In genomic region chr4:95050980-95051688, GRCh38 we compare ENCODE assay signal across 1 cellular context.
TF ChIP-seq lines count a peak whose summit lies in the region.

No MANE protein-coding gene starts in this region.

TF ChIP-seq in IMR-90, 13 proteins besides CTCF, POLR2A, EP300 and RAD21 (continued from another document):
- TF ChIP-seq MXI1 (IDR thresholded peaks at IDR 0.05; ENCODE audit: borderline replicate concordance, low read depth, low read length) (no peak), RCOR1 (IDR thresholded peaks at IDR 0.05; ENCODE audit: insufficient replicate concordance, low read length) (no peak), ELK1 (IDR thresholded peaks at IDR 0.05; ENCODE audit: borderline replicate concordance, low read depth, low read length) (no peak), FOS (IDR thresholded peaks at IDR 0.05; ENCODE audit: low read depth, low read length) (no peak), BHLHE40 (IDR thresholded peaks at IDR 0.05; ENCODE audit: low read depth, low read length) (no peak), CHD1 (IDR thresholded peaks at IDR 0.05; ENCODE audit: low read depth, low read length) (no peak), RFX5 (IDR thresholded peaks at IDR 0.05; ENCODE audit: low read depth, low read length) (no peak), NFE2L2 (IDR thresholded peaks at IDR 0.05; ENCODE audit: low read depth, low read length) (no peak), MAFK (IDR thresholded peaks at IDR 0.05; ENCODE audit: low read depth, low read length) (no peak), CEBPB (IDR thresholded peaks at IDR 0.05; ENCODE audit: low read depth, low read length) (no peak), MAZ (IDR thresholded peaks at IDR 0.05; ENCODE audit: borderline replicate concordance, low read depth, low read length) (no peak)
